In the genomic region with DNA sequence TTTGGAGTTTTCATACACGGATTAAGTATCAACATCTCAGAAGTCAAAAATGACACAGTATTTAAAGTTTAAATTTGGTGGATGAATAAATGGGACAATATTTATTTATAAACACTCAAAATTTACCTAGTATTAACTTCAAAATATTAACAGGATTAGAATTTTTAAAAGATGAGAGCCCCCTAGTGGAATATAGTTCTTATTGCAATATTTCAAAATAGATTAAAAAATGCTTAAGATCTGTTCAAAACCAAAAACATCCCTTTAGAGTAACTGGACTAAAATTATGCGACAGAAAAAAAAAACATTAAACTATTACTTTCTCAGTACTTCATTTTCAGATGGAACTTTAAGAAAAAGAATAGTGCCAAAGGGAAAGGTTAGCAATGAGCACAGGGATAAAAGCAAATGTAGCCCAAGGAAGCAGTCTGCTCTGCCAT, we compare ENCODE assay signal across 8 cellular contexts. TPM values are rescaled to one million over a fixed set of nuclear protein-coding genes. Genes with fewer than 3 reads are reported as not detected.
DNase-seq lines count a peak whose midpoint lies in the region; ATAC-seq, FAIRE-seq and TF ChIP-seq lines count a peak whose summit lies in the region.

No MANE protein-coding gene starts in this region.

- POLR2A ChIA-PET in A549 (lab: Yijun Ruan, JAX): no interaction called here

- TF ChIP-seq CTCF in A549 (IDR thresholded peaks at IDR 0.05) (peak; percentile 44), GM12865 (IDR thresholded peaks at IDR 0.05; ENCODE audit: insufficient read depth, low read depth, low read length, missing control alignments) (peak; percentile 31)

- TF ChIP-seq POLR2A in A549 (IDR thresholded peaks at IDR 0.05; ENCODE audit: low read length): no peak

- ATAC-seq in A549: no peak
- ATAC-seq in HG03108 (IDR thresholded peaks at IDR 0.05; ENCODE audit: unreplicated experiment): no peak

- no peaks in the 10 kb centered on the region for H3K9me3 ChIP-seq in A549

- no peak overlapping the region for H3K4me2 ChIP-seq in A549

- no peak for FAIRE-seq in A549 (lab: Jason Lieb, UNC)

- 2% methylated on average over 2 of the region's 2 CpGs for WGBS in A549 (ENCODE audit: missing lambda C conversion rate)

- TF ChIP-seq RAD21 in A549 (conservative IDR thresholded peaks at IDR 0.05 in 1 of 2, IDR thresholded peaks at IDR 0.05 in 1 of 2): peak; percentile 22 to 64; a peak in 4 of 5 replicates

- H3K4me3 ChIP-seq in A549: no peak overlapping the region
- H3K4me3 ChIP-seq in GM12865 (ENCODE audit: low read depth, low read length): no peak overlapping the region

- no peak overlapping the region for H3K27ac ChIP-seq in A549

- DNase-seq in A549 (ENCODE audit: low read depth in 1 of 2, low spot score in 1 of 2) (no peak), GM12865 (ENCODE audit: low read depth) (no peak), SW480 (ENCODE audit: low spot score) (peak; percentile 21), inferior parietal cortex (ENCODE audit: extremely low spot score) (peak; percentile 18), NCI-H526 treated with DMSO at 0.1 percent for 48 hours (lab: John Stamatoyannopoulos, UW) (no peak), NCI-H524 treated with DMSO at 0.1 percent for 48 hours (lab: John Stamatoyannopoulos, UW) (no peak)
- DNase-seq in stimulated activated CD4-positive, alpha-beta T cell treated with anti-CD3 and anti-CD28 coated beads, Interleukin-4, amount 100 ng/mL, for 24 hours: no peak

- H3K4me1 ChIP-seq in A549: no peaks in the 10 kb centered on the region

- CTCF ChIA-PET in A549 (lab: Yijun Ruan, JAX): interaction anchor here (0.6 to 1.8 kb wide), 16 partner anchors 9 to 982 kb away, joined by 3 to 6 read pairs (median 3); no protein-coding TSS in a partner anchor

- TF ChIP-seq EP300 in A549 (IDR thresholded peaks at IDR 0.05): no peak

TF ChIP-seq in A549, 52 proteins besides CTCF, POLR2A, EP300 and RAD21:
- TF ChIP-seq TFCP2L1 (CRISPR knock-in tag; IDR thresholded peaks at IDR 0.05) (no peak), SMC3 (IDR thresholded peaks at IDR 0.05) (peak; percentile 49), ESRRA (IDR thresholded peaks at IDR 0.05; ENCODE audit: borderline replicate concordance, low read length) (no peak)
- TF ChIP-seq, protein P1, sequence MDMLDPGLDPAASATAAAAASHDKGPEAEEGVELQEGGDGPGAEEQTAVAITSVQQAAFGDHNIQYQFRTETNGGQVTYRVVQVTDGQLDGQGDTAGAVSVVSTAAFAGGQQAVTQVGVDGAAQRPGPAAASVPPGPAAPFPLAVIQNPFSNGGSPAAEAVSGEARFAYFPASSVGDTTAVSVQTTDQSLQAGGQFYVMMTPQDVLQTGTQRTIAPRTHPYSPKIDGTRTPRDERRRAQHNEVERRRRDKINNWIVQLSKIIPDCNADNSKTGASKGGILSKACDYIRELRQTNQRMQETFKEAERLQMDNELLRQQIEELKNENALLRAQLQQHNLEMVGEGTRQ (IDR thresholded peaks at IDR 0.05): no peak

RNA-seq across cellular contexts. Expression of a gene that starts 56.6 kb away (rescaled TPM):
- polyA plus RNA-seq in A549 (2011; rRNA removed) (79.8 and 113 TPM in 2 replicates), A549 (2017; fragmentation: RNase III; extraction: RNeasy Plus Mini Kit Qiagen cat#74134 plus additional on column Dnase treatment) (46.6 to 52.6 TPM (median 47.1 TPM) in 3 replicates)
- polyA plus RNA-seq in A549 (2012; cell fraction: cytosol; rRNA removed): 22.9 and 24.6 TPM in 2 replicates
- 29.7 and 34.0 TPM in 2 replicates for polyA plus RNA-seq in A549 (2012; cell fraction: nucleus; rRNA removed)
- 25.0 and 31.1 TPM in 2 replicates for polyA minus RNA-seq in A549 (2011; rRNA and poly(A)+ RNA removed)

Comparison
In these comparisons a context has a peak if more than half of its experiments do, and no peak if none do; other contexts are left out.
1. DNase-seq: peak in SW480 (single experiment) and inferior parietal cortex (single experiment); none in A549 (0 of 2), GM12865 (single experiment), stimulated activated CD4-positive, alpha-beta T cell treated with anti-CD3 and anti-CD28 coated beads, Interleukin-4, amount 100 ng/mL, for 24 hours (single experiment), NCI-H526 treated with DMSO at 0.1 percent for 48 hours (single experiment) and NCI-H524 treated with DMSO at 0.1 percent for 48 hours (single experiment).